10 cellular contexts compared by ENCODE assay signal in genomic region chr9:107158321-107158720, GRCh38.
DNase-seq lines count a peak whose midpoint lies in the region; ATAC-seq, FAIRE-seq and TF ChIP-seq lines count a peak whose summit lies in the region.
"Had no signal": no experiment of that assay in that cellular context is flagged by ENCODE, and none has a peak within 500 bp of the region (broad histone marks: within the 10 kb centered on the region; RNA-seq: fewer than 3 reads in every experiment).

No MANE protein-coding gene starts in this region.

- H3K36me3 ChIP-seq in OCI-LY7 (ENCODE audit: insufficient read depth, low read length) = no peaks in the 10 kb centered on the region
- no peaks in the 10 kb centered on the region for H3K36me3 ChIP-seq in heart right ventricle
- no peaks in the 10 kb centered on the region for H3K36me3 ChIP-seq in vagina

- H3K9me2 ChIP-seq in OCI-LY7 (ENCODE audit: insufficient read depth, low read length) = no peaks in the 10 kb centered on the region

- no peak for FAIRE-seq in urothelium cell line (lab: Jason Lieb, UNC)
- FAIRE-seq: A204.1 had no signal

- ATAC-seq in HG02678 (IDR thresholded peaks at IDR 0.05; ENCODE audit: unreplicated experiment) (peak; percentile 66), heart right ventricle (peak in 4 of 8 donors; percentile 46 to 63 (median 54)), HG02852 (IDR thresholded peaks at IDR 0.05; ENCODE audit: unreplicated experiment) (no peak)

- H3K4me3 ChIP-seq in OCI-LY7 (ENCODE audit: low read depth, low read length, poor library complexity, severe bottlenecking) (no peak overlapping the region), heart right ventricle (no peak overlapping the region), vagina (no peak overlapping the region)

- no peaks in the 10 kb centered on the region for H3K79me2 ChIP-seq in OCI-LY7 (ENCODE audit: insufficient read depth, low read depth, low read length)
- H3K79me2 ChIP-seq: parathyroid adenoma had no signal

- DNase-seq in NCI-H1092 treated with DMSO at 0.1 percent for 48 hours (lab: John Stamatoyannopoulos, UW) (peak; percentile 44), NCI-H1092 (lab: John Stamatoyannopoulos, UW) (no peak), OCI-LY7 (ENCODE audit: low spot score) (peak; percentile 28), heart right ventricle (no peak), urothelium cell line (ENCODE audit: low spot score) (peak; percentile 26), vagina (ENCODE audit: extremely low spot score in 2 of 2) (no peak)

- POLR2A ChIA-PET in OCI-LY7 (lab: Charles Lee) = interaction anchor here (0.8 to 1.1 kb wide), 2 partner anchors 198 to 479 kb away, joined by 3 read pairs; no protein-coding TSS in a partner anchor

- H3K4me2 ChIP-seq in OCI-LY7 (ENCODE audit: low read length) = no peak overlapping the region

- intact Hi-C loops in OCI-LY7 (cut with micrococcal nuclease; ENCODE audit: unreplicated experiment) (no loop called here), heart right ventricle (cut with DNase I) (loop anchor here in 1 of 10 donors (10.0 kb wide), 1 partner anchor 186 kb away; no protein-coding TSS in a partner anchor), vagina (cut with DNase I) (no loop called here)

- H3K27me3 ChIP-seq in heart right ventricle (no peaks in the 10 kb centered on the region), vagina (no peaks in the 10 kb centered on the region)

- no peak overlapping the region for H3K27ac ChIP-seq in OCI-LY7 (ENCODE audit: low read depth, low read length, poor library complexity, severe bottlenecking)
- no peak overlapping the region for H3K27ac ChIP-seq in heart right ventricle
- H3K27ac ChIP-seq in vagina = no peak overlapping the region
- H3K27ac ChIP-seq: parathyroid adenoma had no signal

- no peak overlapping the region for H2AFZ ChIP-seq in OCI-LY7 (ENCODE audit: low read length)
- H2AFZ ChIP-seq: parathyroid adenoma had no signal

- CTCF ChIA-PET in OCI-LY7 (lab: Charles Lee; ENCODE audit: unreplicated experiment) = no interaction called here

- H3K4me1 ChIP-seq in OCI-LY7 (ENCODE audit: insufficient read depth, low read length, poor library complexity, severe bottlenecking) (no peaks in the 10 kb centered on the region), heart right ventricle (no peaks in the 10 kb centered on the region), vagina (no peaks in the 10 kb centered on the region)
- H3K4me1 ChIP-seq: parathyroid adenoma had no signal

- H3K9me3 ChIP-seq in OCI-LY7 (ENCODE audit: low read length) (no peaks in the 10 kb centered on the region), heart right ventricle (peaks cover 0 to 9% (median 0%) of the 10 kb centered on the region in 11 donors), vagina (no peaks in the 10 kb centered on the region)

- no TSS peak for BruUV-seq in OCI-LY7 (replicated peaks; lab: Mats Ljungman, UMichigan)

- no peak for TF ChIP-seq POLR2A in vagina (IDR thresholded peaks at IDR 0.05)

- WGBS in heart right ventricle, 2 donors = 21 to 24% methylated on average over 2 of the region's 2 CpGs

- no peaks in the 10 kb centered on the region for H4K20me1 ChIP-seq in OCI-LY7 (ENCODE audit: insufficient read depth, low read length)

- TF ChIP-seq CTCF in OCI-LY7 (conservative IDR thresholded peaks at IDR 0.05; ENCODE audit: low read length) (peak; percentile 68), heart right ventricle (IDR thresholded peaks at IDR 0.05) (peak in 7 of 9 donors; percentile 23 to 50 (median 42)), vagina (IDR thresholded peaks at IDR 0.05) (no peak)

Comparison
In these comparisons a context has a peak if more than half of its experiments do, and no peak if none do; other contexts are left out.
1. DNase-seq: peak in NCI-H1092 treated with DMSO at 0.1 percent for 48 hours (single experiment), OCI-LY7 (single experiment) and urothelium cell line (single experiment); none in NCI-H1092 (single experiment), heart right ventricle (0 of 2) and vagina (0 of 2).
2. CTCF ChIP-seq: peak in OCI-LY7 (single experiment) and heart right ventricle (7 of 9); none in vagina (0 of 3).